Comparison of ENCODE assay signal across 12 cellular contexts in the genomic region with DNA sequence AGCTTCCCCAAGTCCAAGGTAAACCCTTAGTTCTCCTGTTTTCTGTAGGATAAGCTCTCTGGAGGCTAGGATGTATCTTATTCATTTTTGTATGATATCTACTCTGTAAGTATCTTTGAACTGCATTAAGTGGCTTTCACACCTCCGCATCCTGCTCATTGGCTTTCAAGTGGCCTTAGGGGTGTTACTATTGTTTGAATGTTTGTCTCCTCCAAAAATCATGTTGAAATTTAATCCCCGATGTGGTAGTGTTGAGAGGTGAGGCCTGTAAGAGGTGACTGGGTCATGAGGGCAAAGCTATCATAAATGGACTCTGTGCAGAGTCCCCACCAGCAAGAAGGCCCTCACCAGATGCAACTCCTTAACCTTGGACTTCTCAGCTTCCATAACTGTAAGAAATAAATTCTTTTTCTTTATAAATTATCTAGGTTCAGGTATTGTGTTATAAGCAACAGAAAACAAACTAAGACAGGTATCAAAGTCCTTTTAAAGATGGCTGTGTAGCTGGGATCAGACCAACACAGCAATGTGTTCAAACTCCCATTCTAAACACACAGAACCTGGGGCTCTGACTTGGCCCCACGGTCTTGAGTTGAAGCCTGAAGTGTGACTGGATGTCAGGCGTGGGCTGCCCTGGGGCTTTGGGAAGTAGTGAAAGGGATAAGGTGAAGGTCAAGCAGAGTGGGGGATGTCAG. TPM values are rescaled to one million over a fixed set of nuclear protein-coding genes. Genes with fewer than 3 reads are reported as not detected.
DNase-seq lines count a peak whose midpoint lies in the region; ATAC-seq, FAIRE-seq and TF ChIP-seq lines count a peak whose summit lies in the region.
"Had no signal": no experiment of that assay in that cellular context is flagged by ENCODE, and none has a peak within 500 bp of the region (broad histone marks: within the 10 kb centered on the region; RNA-seq: fewer than 3 reads in every experiment).

No MANE protein-coding gene starts in this region.

- H3K4me2 ChIP-seq in MM.1S (ENCODE audit: low read depth, low read length) (peak overlapping the region; percentile 43), HepG2 (ENCODE audit: low read depth, low read length) (0 out of 2 replicates have a peak overlapping the region, but pooled peaks have one; percentile 29)

- no peaks in the 10 kb centered on the region for H3K9me2 ChIP-seq in MM.1S (replicated peaks; ENCODE audit: insufficient read depth, low read length)

- FAIRE-seq in HepG2 (lab: Jason Lieb, UNC): no peak
- FAIRE-seq: astrocyte, islet of Langerhans had no signal

- H3K9me3 Mint-ChIP-seq in stimulated activated naive CD8-positive, alpha-beta T cell treated with anti-CD3 and anti-CD28 coated beads, Interleukin-15, Interleukin-2, amounts not matched to agents 100 ng/mL and 50 ng/mL, for 24 hours: no peaks in the 10 kb centered on the region

- peaks cover 11% of the 10 kb centered on the region for H3F3A ChIP-seq in MM.1S (ENCODE audit: insufficient read depth, low read length)

- peak overlapping the region; percentile 31; the same call in 1 of the 2 replicates for H3K9ac ChIP-seq in MM.1S (ENCODE audit: low read length)
- H3K9ac ChIP-seq in HepG2 (ENCODE audit: insufficient read depth, low read depth, low read length): no peak overlapping the region

- H3K4me3 Mint-ChIP-seq in stimulated activated naive CD8-positive, alpha-beta T cell treated with anti-CD3 and anti-CD28 coated beads, Interleukin-15, Interleukin-2, amounts not matched to agents 100 ng/mL and 50 ng/mL, for 24 hours: no peak overlapping the region

- H3K27me3 ChIP-seq in MM.1S (replicated peaks; ENCODE audit: insufficient read depth, low read length): no peaks in the 10 kb centered on the region
- no peaks in the 10 kb centered on the region for H3K27me3 ChIP-seq in HepG2 (ENCODE audit: control insufficient read depth in 1 of 2, insufficient read depth in 2 of 2, low read length in 2 of 2)

- intact Hi-C loops in HepG2 (cut with micrococcal nuclease; ENCODE audit: unreplicated experiment): no loop called here
- intact Hi-C loops in sciatic nerve (cut with DNase I): no loop called here

- WGBS in HepG2 (ENCODE audit: low lambda C conversion rate): 44% methylated on average over 4 of the region's 4 CpGs

- TF ChIP-seq EP300 in HepG2 (IDR thresholded peaks at IDR 0.05; ENCODE audit: low read depth in 2 of 2, low read length in 2 of 2): no peak
- TF ChIP-seq EP300 in HepG2 (CRISPR knock-in tag; IDR thresholded peaks at IDR 0.05; ENCODE audit: borderline replicate concordance): no peak

- H3K36me3 ChIP-seq in MM.1S (replicated peaks; ENCODE audit: insufficient read depth, low read length) (no peaks in the 10 kb centered on the region), HepG2 (replicated peaks in 1 of 2; ENCODE audit: control insufficient read depth in 1 of 2, insufficient read depth in 2 of 2, low read length in 2 of 2) (no peaks in the 10 kb centered on the region)

- peaks cover 31% of the 10 kb centered on the region for H3K4me1 Mint-ChIP-seq in stimulated activated naive CD8-positive, alpha-beta T cell treated with anti-CD3 and anti-CD28 coated beads, Interleukin-15, Interleukin-2, amounts not matched to agents 100 ng/mL and 50 ng/mL, for 24 hours (ENCODE audit: low read depth)

- no peaks in the 10 kb centered on the region for H4K20me1 ChIP-seq in MM.1S (ENCODE audit: insufficient read depth, low read length)
- no peaks in the 10 kb centered on the region for H4K20me1 ChIP-seq in HepG2 (ENCODE audit: insufficient read depth, low read length)

- TF ChIP-seq POLR2A in HepG2 (IDR thresholded peaks at IDR 0.05; ENCODE audit: insufficient read depth in 1 of 2, low read depth in 2 of 2, low read length in 2 of 2): no peak

- no peaks in the 10 kb centered on the region for H3K9me3 ChIP-seq in MM.1S (replicated peaks; ENCODE audit: insufficient read depth, low read length)
- H3K9me3 ChIP-seq in HepG2 (ENCODE audit: low read length): no peaks in the 10 kb centered on the region

- H3K79me2 ChIP-seq in MM.1S (ENCODE audit: low read length) (no peaks in the 10 kb centered on the region), HepG2 (ENCODE audit: insufficient read depth, low read length) (no peaks in the 10 kb centered on the region)

- H3K27ac Mint-ChIP-seq in stimulated activated naive CD8-positive, alpha-beta T cell treated with anti-CD3 and anti-CD28 coated beads, Interleukin-15, Interleukin-2, amounts not matched to agents 100 ng/mL and 50 ng/mL, for 24 hours: peak overlapping the region; percentile 49

- no peak for DNase-seq in stimulated activated naive CD8-positive, alpha-beta T cell treated with anti-CD3 and anti-CD28 coated beads, Interleukin-15, Interleukin-2, amounts not matched to agents 100 U/mL and 50 U/mL, for 24 hours
- DNase-seq in MM.1S: no peak
- DNase-seq in HepG2 (ENCODE audit: low spot score): no peak
- no peak for DNase-seq in sciatic nerve (ENCODE audit: low spot score)
- DNase-seq in NCI-H1092 (lab: John Stamatoyannopoulos, UW): no peak
- no peak for DNase-seq in NCI-H748 (lab: John Stamatoyannopoulos, UW; ENCODE audit: unreplicated experiment)
- DNase-seq: posterior cingulate gyrus had no signal

- no peak for TF ChIP-seq CTCF in MM.1S (IDR thresholded peaks at IDR 0.05; ENCODE audit: low read length)
- no peak for TF ChIP-seq CTCF in HepG2 (CRISPR knock-in tag; IDR thresholded peaks at IDR 0.05)

- H2AFZ ChIP-seq in MM.1S (ENCODE audit: low read length): peak overlapping the region; percentile 84
- H2AFZ ChIP-seq in HepG2 (ENCODE audit: low read length): no peak overlapping the region

- no peaks in the 10 kb centered on the region for H3K27me3 Mint-ChIP-seq in stimulated activated naive CD8-positive, alpha-beta T cell treated with anti-CD3 and anti-CD28 coated beads, Interleukin-15, Interleukin-2, amounts not matched to agents 100 ng/mL and 50 ng/mL, for 24 hours

- no peak for ATAC-seq in stimulated activated naive CD8-positive, alpha-beta T cell treated with anti-CD3 and anti-CD28 coated beads, Interleukin-15, Interleukin-2, amounts not matched to agents 100 U/mL and 50 U/mL, for 24 hours
- no peak for ATAC-seq in HepG2
- ATAC-seq in sciatic nerve: no peak
- ATAC-seq in HG03521 (IDR thresholded peaks at IDR 0.05; ENCODE audit: unreplicated experiment): no peak

- POLR2A ChIA-PET in HepG2 (lab: Yijun Ruan, JAX): no interaction called here

- in situ Hi-C loops in HepG2 (cut with HindIII; ENCODE audit: extremely low pct_ligation_motif_present, low pct_unique_long_range_greater_than_20kb): no loop called here

- H3K4me1 ChIP-seq in MM.1S (ENCODE audit: low read length) (peaks cover 24% of the 10 kb centered on the region), HepG2 (ENCODE audit: insufficient read depth, low read length) (peaks cover 44% of the 10 kb centered on the region)

- CTCF ChIA-PET in HepG2 (lab: Yijun Ruan, JAX; ENCODE audit: low intra/inter-chr PET ratio, low total read pairs): no interaction called here

- no peaks in the 10 kb centered on the region for H3K36me3 Mint-ChIP-seq in stimulated activated naive CD8-positive, alpha-beta T cell treated with anti-CD3 and anti-CD28 coated beads, Interleukin-15, Interleukin-2, amounts not matched to agents 100 ng/mL and 50 ng/mL, for 24 hours (ENCODE audit: low read depth)

- no peak for TF ChIP-seq RAD21 in HepG2 (CRISPR knock-in tag; IDR thresholded peaks at IDR 0.05)

- H3K4me3 ChIP-seq in MM.1S (ENCODE audit: low read length) (no peak overlapping the region), HepG2 (replicated peaks in 1 of 3; ENCODE audit: insufficient read depth in 1 of 3, low read depth in 2 of 3, low read length in 3 of 3) (no peak overlapping the region)

- H3K27ac ChIP-seq in MM.1S (ENCODE audit: low read length) (peak overlapping the region; percentile 83), HepG2 (ENCODE audit: extremely low read length, insufficient read depth, low read length) (no peak overlapping the region)
- H3K27ac ChIP-seq: C4-2B had no signal

- BruUV-seq in HepG2 (replicated peaks; lab: Mats Ljungman, UMichigan): no TSS peak

TF ChIP-seq in HepG2, 621 proteins besides CTCF, POLR2A, EP300 and RAD21:
- TF ChIP-seq SALL2 (CRISPR knock-in tag; IDR thresholded peaks at IDR 0.05): no peak
- TF ChIP-seq ZNF33A (CRISPR knock-in tag; IDR thresholded peaks at IDR 0.05; ENCODE audit: borderline replicate concordance): no peak
TF ChIP-seq in HepG2: peak in this region for 0.

RNA-seq across cellular contexts. Expression of gene TBXAS1, which starts 25.9 kb away (rescaled TPM):
- total RNA-seq in HepG2 (2016; rRNA removed; fragmentation: Illumina TruSeq; extraction: Trizol) (4.0 and 6.1 TPM in 2 replicates), sciatic nerve (19.1 TPM)
- total RNA-seq in HepG2 (2016; cell fraction: cytosol; rRNA removed; fragmentation: Illumina TruSeq; extraction: Trizol; ENCODE audit: low read depth): 6.2 and 7.7 TPM in 2 replicates
- total RNA-seq in HepG2 (2016; cell fraction: insoluble cytoplasmic fraction; rRNA removed; fragmentation: Illumina TruSeq; extraction: Trizol): 4.0 and 4.2 TPM in 2 replicates
- total RNA-seq in HepG2 (2016; cell fraction: membrane; rRNA removed; fragmentation: Illumina TruSeq; extraction: Trizol): 6.2 and 7.7 TPM in 2 replicates
- 5.0 and 7.0 TPM in 2 replicates for total RNA-seq in HepG2 (2016; cell fraction: nucleus; rRNA removed; fragmentation: Illumina TruSeq; extraction: Trizol)
- polyA plus RNA-seq in HepG2 (2011; rRNA removed): 4.9 and 6.6 TPM in 2 replicates
- 4.4 and 4.6 TPM in 2 replicates for polyA plus RNA-seq in HepG2 (2011; cell fraction: cytosol; rRNA removed)
- 5.3 and 6.9 TPM in 2 replicates for polyA plus RNA-seq in HepG2 (2011; cell fraction: nucleus; rRNA removed)
- polyA plus RNA-seq in HepG2 (2012): 2.7 and 3.4 TPM in 2 replicates
- polyA plus RNA-seq in HepG2 (2016; cell fraction: cytosol; fragmentation: Illumina TruSeq; extraction: Trizol; ENCODE audit: low read depth): 5.8 and 8.1 TPM in 2 replicates
- polyA plus RNA-seq in HepG2 (2016; cell fraction: insoluble cytoplasmic fraction; fragmentation: Illumina TruSeq; extraction: Trizol; ENCODE audit: low read depth): 3.9 and 4.1 TPM in 2 replicates
- 5.9 and 6.2 TPM in 2 replicates for polyA plus RNA-seq in HepG2 (2016; cell fraction: membrane; fragmentation: Illumina TruSeq; extraction: Trizol; ENCODE audit: low read depth)
- 3.4 and 12.1 TPM in 2 replicates for polyA plus RNA-seq in HepG2 (2016; cell fraction: nucleus; fragmentation: Illumina TruSeq; extraction: Trizol; ENCODE audit: insufficient read depth, low read depth)
- 0.23 and 7.4 TPM in 2 replicates for polyA minus RNA-seq in HepG2 (2011; rRNA and poly(A)+ RNA removed; ENCODE audit: low replicate concordance)
- 1.5 and 3.0 TPM in 2 replicates for polyA minus RNA-seq in HepG2 (2011; cell fraction: cytosol; rRNA and poly(A)+ RNA removed)
- polyA minus RNA-seq in HepG2 (2011; cell fraction: nucleus; rRNA and poly(A)+ RNA removed): 6.3 and 9.0 TPM in 2 replicates
